21 cellular contexts compared by ENCODE assay signal in the genomic region with DNA sequence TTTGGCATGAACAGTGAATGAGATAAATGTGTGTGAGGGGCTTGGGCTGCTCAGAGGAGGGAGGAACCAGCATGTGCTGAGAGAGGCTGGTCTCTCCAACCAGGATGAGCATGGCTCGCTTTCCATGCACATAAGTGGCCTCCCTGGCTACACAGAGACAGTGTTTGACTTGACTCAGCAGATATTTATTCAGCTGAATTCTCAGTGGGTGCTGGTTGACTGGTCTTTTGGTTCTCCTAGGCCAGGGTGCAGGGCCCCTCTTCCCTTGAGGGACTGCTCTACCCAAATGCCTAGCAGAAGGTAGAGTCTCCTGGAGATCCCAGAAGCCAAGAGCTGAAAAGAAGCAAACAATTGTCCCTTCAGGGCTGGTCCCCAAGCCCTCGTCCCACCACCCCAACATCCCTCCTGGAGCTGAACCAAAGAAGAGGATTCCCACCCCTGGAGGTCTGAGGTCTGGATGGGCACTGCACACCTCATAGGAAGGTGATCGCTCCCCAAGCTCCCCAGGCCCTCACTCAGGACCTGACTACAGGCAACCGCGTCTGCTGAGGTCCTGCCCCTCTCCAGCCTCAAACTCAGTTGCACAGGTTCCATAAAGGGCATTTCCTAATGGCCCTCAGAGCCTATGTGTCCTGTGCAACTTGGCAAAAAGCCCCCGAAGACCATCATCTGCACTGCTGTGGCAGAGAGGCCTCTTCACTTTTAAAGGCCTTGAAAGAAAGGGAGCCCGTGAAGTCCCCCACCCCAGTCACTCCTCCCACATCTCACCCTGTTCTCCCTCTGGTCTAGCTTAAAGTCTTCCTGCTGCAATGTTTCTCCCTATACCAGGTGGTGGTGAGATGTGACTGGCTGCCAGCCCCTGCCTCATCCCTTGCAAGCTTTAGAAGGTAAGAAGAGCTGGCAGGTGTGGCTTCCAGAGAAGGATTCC. TPM values are rescaled to one million over a fixed set of nuclear protein-coding genes. Genes with fewer than 3 reads are reported as not detected.
DNase-seq lines count a peak whose midpoint lies in the region; ATAC-seq and TF ChIP-seq lines count a peak whose summit lies in the region.
"Had no signal": no experiment of that assay in that cellular context is flagged by ENCODE, and none has a peak within 500 bp of the region (broad histone marks: within the 10 kb centered on the region; RNA-seq: fewer than 3 reads in every experiment).

No MANE protein-coding gene starts in this region.

- H3K36me3 ChIP-seq in esophagus squamous epithelium (no peaks in the 10 kb centered on the region), suprapubic skin (no peaks in the 10 kb centered on the region)
- H3K36me3 ChIP-seq: upper lobe of right lung had no signal

- no peak overlapping the region for H2AFZ ChIP-seq in H9 (ENCODE audit: low read length)

- no peak overlapping the region for H3K27ac Mint-ChIP-seq in H9
- H3K27ac Mint-ChIP-seq: activated naive CD4-positive, alpha-beta T cell treated with anti-CD3 and anti-CD28 coated beads, Interleukin-2, amount 50 U/mL, for 72 hours; activated T-helper 17 cell treated with anti-CD3 and anti-CD28 coated beads, Interleukin-2, amount 50 U/mL, for 72 hours had no signal

- POLR2A ChIA-PET in RWPE1 (lab: Yijun Ruan, JAX; ENCODE audit: low non-redundant PET), result no interaction called here

- no peak overlapping the region for H2AK5ac ChIP-seq in H9 (ENCODE audit: insufficient read length, low read length)

- H3K27me3 ChIP-seq in H9 (ENCODE audit: insufficient read depth, low read length) (no peaks in the 10 kb centered on the region), esophagus squamous epithelium (peaks cover 0 to 28% (median 0%) of the 10 kb centered on the region in 4 donors), suprapubic skin (peaks cover 5% of the 10 kb centered on the region)

- H3K4me2 ChIP-seq in H9 (ENCODE audit: insufficient read depth, insufficient read length, low read length), result no peak overlapping the region

- no peak overlapping the region for H3K56ac ChIP-seq in H9 (ENCODE audit: insufficient read length, low read depth, low read length)

- H3K4me3 ChIP-seq in esophagus squamous epithelium, result no peak overlapping the region
- H3K4me3 ChIP-seq in suprapubic skin, result no peak overlapping the region
- H3K4me3 ChIP-seq: upper lobe of right lung had no signal

- peaks cover 10 to 16% of the 10 kb centered on the region in 2 experiments for H3K4me1 Mint-ChIP-seq in H9
- H3K4me1 Mint-ChIP-seq: activated T-helper 17 cell treated with anti-CD3 and anti-CD28 coated beads, Interleukin-2, amount 50 U/mL, for 72 hours; central memory CD8-positive, alpha-beta T cell had no signal

- H3K79me1 ChIP-seq in H9 (ENCODE audit: insufficient read depth, low read depth, low read length, poor library complexity, severe bottlenecking), result no peaks in the 10 kb centered on the region

- H3K9me3 ChIP-seq in H9 (ENCODE audit: control insufficient read depth, low read depth, low read length) (no peaks in the 10 kb centered on the region), esophagus squamous epithelium (no peaks in the 10 kb centered on the region), suprapubic skin (no peaks in the 10 kb centered on the region)
- H3K9me3 ChIP-seq: upper lobe of right lung had no signal

- no peaks in the 10 kb centered on the region; a peak in 1 of 7 replicates for H3K36me3 Mint-ChIP-seq in H9 (ENCODE audit: insufficient read depth in 1 of 3, low read depth in 3 of 3)
- H3K36me3 Mint-ChIP-seq: activated naive CD4-positive, alpha-beta T cell treated with anti-CD3 and anti-CD28 coated beads, Interleukin-2, amount 50 U/mL, for 72 hours had no signal

- H4K5ac ChIP-seq in H9 (ENCODE audit: insufficient read length, low read depth, low read length), result no peak overlapping the region

- H3K4ac ChIP-seq in H9 (ENCODE audit: low read depth, low read length), result no peak overlapping the region

- no peak overlapping the region for H3K14ac ChIP-seq in H9 (ENCODE audit: insufficient read depth, low read length)

- H2BK120ac ChIP-seq in H9 (ENCODE audit: low read depth, low read length, poor library complexity, severe bottlenecking), result no peak overlapping the region

- ATAC-seq in Right ventricle myocardium superior (ENCODE audit: poor library complexity), result no peak
- no peak for ATAC-seq in GM18909 (IDR thresholded peaks at IDR 0.05; ENCODE audit: poor library complexity, unreplicated experiment)
- ATAC-seq: activated naive CD4-positive, alpha-beta T cell treated with anti-CD3 and anti-CD28 coated beads, Interleukin-2, amount 50 U/mL, for 72 hours; activated T-helper 17 cell treated with anti-CD3 and anti-CD28 coated beads, Interleukin-2, amount 50 U/mL, for 72 hours; foreskin keratinocyte; upper lobe of right lung had no signal

- H3K9ac ChIP-seq in H9 (ENCODE audit: extremely low read depth, insufficient read length, low read length), result no peak overlapping the region

- no peak overlapping the region for H2BK20ac ChIP-seq in H9 (ENCODE audit: low read depth, low read length, poor library complexity, severe bottlenecking)

- H3K4me1 ChIP-seq in H9 (ENCODE audit: insufficient read depth, low read length) (no peaks in the 10 kb centered on the region), esophagus squamous epithelium (peaks cover 16 to 76% (median 18%) of the 10 kb centered on the region in 3 donors), suprapubic skin (peaks cover 14% of the 10 kb centered on the region)
- H3K4me1 ChIP-seq: upper lobe of right lung had no signal

- H2BK5ac ChIP-seq in H9 (ENCODE audit: insufficient read length, low read length), result no peak overlapping the region

- TF ChIP-seq POLR2A in esophagus squamous epithelium (IDR thresholded peaks at IDR 0.05) (no peak), suprapubic skin (IDR thresholded peaks at IDR 0.05) (no peak)

- no peak overlapping the region for H3K23ac ChIP-seq in H9 (ENCODE audit: insufficient read length, low read depth, low read length)

- H3K27me3 Mint-ChIP-seq in H9 (ENCODE audit: low read depth), result peaks cover 62% of the 10 kb centered on the region

- H2BK12ac ChIP-seq in H9 (ENCODE audit: insufficient read length, low read depth, low read length), result no peak overlapping the region

- no CpG with 5 or more reads among the region's 7 CpGs for WGBS in H9 (ENCODE audit: extremely low coverage, insufficient read length, low lambda C conversion rate)
- WGBS in esophagus squamous epithelium, 2 donors, result 58 to 89% methylated on average over 2 to 3 of the region's 7 CpGs
- WGBS in suprapubic skin, result 76% methylated on average over 6 of the region's 7 CpGs

- H3K9me3 Mint-ChIP-seq in H9, result no peaks in the 10 kb centered on the region
- H3K9me3 Mint-ChIP-seq: activated naive CD4-positive, alpha-beta T cell treated with anti-CD3 and anti-CD28 coated beads, Interleukin-2, amount 50 U/mL, for 72 hours; activated T-helper 17 cell treated with anti-CD3 and anti-CD28 coated beads, Interleukin-2, amount 50 U/mL, for 72 hours; central memory CD8-positive, alpha-beta T cell had no signal

- no peaks in the 10 kb centered on the region for H3K79me2 ChIP-seq in H9 (ENCODE audit: insufficient read depth, low read length)

- H2BK15ac ChIP-seq in H9 (ENCODE audit: low read depth, low read length), result no peak overlapping the region

- H4K8ac ChIP-seq in H9 (replicated peaks; ENCODE audit: insufficient read length, low read depth, low read length), result no peak overlapping the region

- TF ChIP-seq EP300 in suprapubic skin (IDR thresholded peaks at IDR 0.05), result no peak

- no peak overlapping the region for H3T11ph ChIP-seq in H9 (ENCODE audit: low read length)

- H4K20me1 ChIP-seq in H9 (ENCODE audit: control insufficient read depth, insufficient read depth, insufficient read length), result peaks cover 2% of the 10 kb centered on the region

- no peak overlapping the region for H3K27ac ChIP-seq in H9 (ENCODE audit: insufficient read length, low read depth, low read length)
- peak overlapping the region in 3 of 4 donors; percentile 22 to 94 (median 81) for H3K27ac ChIP-seq in esophagus squamous epithelium
- no peak overlapping the region for H3K27ac ChIP-seq in suprapubic skin
- no peak overlapping the region for H3K27ac ChIP-seq in RWPE1
- H3K27ac ChIP-seq: epithelial cell of prostate, foreskin keratinocyte, upper lobe of right lung had no signal

- intact Hi-C loops in cardiac septum (cut with DNase I) (no loop called here), Right ventricle myocardium superior (cut with DNase I) (no loop called here), esophagus squamous epithelium (cut with DNase I) (no loop called here)

- H3K18ac ChIP-seq in H9 (ENCODE audit: insufficient read length, low read depth, low read length), result no peak overlapping the region

- no peaks in the 10 kb centered on the region for H3K23me2 ChIP-seq in H9 (ENCODE audit: insufficient read length, low read depth, low read length, poor library complexity, severe bottlenecking)

- no peak for TF ChIP-seq CTCF in H9 (conservative IDR thresholded peaks at IDR 0.05)
- TF ChIP-seq CTCF in esophagus squamous epithelium (IDR thresholded peaks at IDR 0.05), result no peak
- no peak for TF ChIP-seq CTCF in suprapubic skin (IDR thresholded peaks at IDR 0.05)
- TF ChIP-seq CTCF in RWPE1 (conservative IDR thresholded peaks at IDR 0.05; ENCODE audit: low read depth), result no peak

- DNase-seq in cardiac septum (ENCODE audit: low spot score) (peak; percentile 64), Right ventricle myocardium superior (no peak), H9 (peak; percentile 17), esophagus squamous epithelium (lab: John Stamatoyannopoulos, UW) (no peak), suprapubic skin (ENCODE audit: low spot score in 2 of 2) (peak; percentile 46 to 68), DMS 273 (lab: John Stamatoyannopoulos, UW; ENCODE audit: unreplicated experiment) (no peak), RWPE1 (ENCODE audit: low spot score) (no peak)
- DNase-seq: activated CD4-positive, alpha-beta T cell treated with anti-CD3 and anti-CD28 coated beads for 1 hour; aorta; DND-41; foreskin keratinocyte; Karpas-422; NCI-H1694 treated with DMSO at 0.1 percent for 48 hours; NCI-H526 treated with DMSO at 0.1 percent for 48 hours; SW 1271; upper lobe of right lung had no signal

- H4K91ac ChIP-seq in H9 (ENCODE audit: insufficient read length, low read depth, low read length), result no peak overlapping the region

- no peak overlapping the region for H3K4me3 Mint-ChIP-seq in H9
- H3K4me3 Mint-ChIP-seq: activated T-helper 17 cell treated with anti-CD3 and anti-CD28 coated beads, Interleukin-2, amount 50 U/mL, for 72 hours; central memory CD8-positive, alpha-beta T cell had no signal

- CTCF ChIA-PET in RWPE1 (lab: Yijun Ruan, JAX), result interaction anchor here (1.2 kb wide), 1 partner anchor 10 kb away, joined by 4 read pairs; no protein-coding TSS in a partner anchor

RNA-seq across cellular contexts. Expression of a gene that starts 3.5 kb away (rescaled TPM):
- total RNA-seq in cardiac septum (not detected), Right ventricle myocardium superior (not detected), H9 (2021) (not detected in 2 replicates), esophagus squamous epithelium (1,000 to 10,000 TPM in 1 of 4 donors, 100 to 1,000 TPM in 3; 691 to 1,472 (median 816) TPM), suprapubic skin (1,000 to 10,000 TPM; 1,248 to 1,527 (median 1,455) TPM)
- total RNA-seq: activated naive CD4-positive, alpha-beta T cell treated with anti-CD3 and anti-CD28 coated beads, Interleukin-2, amount 50 U/mL, for 72 hours; activated T-helper 17 cell treated with anti-CD3 and anti-CD28 coated beads, Interleukin-2, amount 50 U/mL, for 72 hours had no signal

Comparison
In these comparisons a context has a peak if more than half of its experiments do, and no peak if none do; other contexts are left out.
1. DNase-seq: peak in cardiac septum (single experiment), H9 (single experiment) and suprapubic skin (2 of 2); none in Right ventricle myocardium superior (single experiment), esophagus squamous epithelium (single experiment), DMS 273 (single experiment) and RWPE1 (single experiment).
2. H3K27ac ChIP-seq: peak in esophagus squamous epithelium (3 of 4); none in H9 (single experiment), suprapubic skin (single experiment) and RWPE1 (single experiment).
3. RNA of a gene that starts 3.5 kb away (total RNA-seq): 1,248 to 1,527 TPM in suprapubic skin and 691 to 1,472 TPM in esophagus squamous epithelium; not detected in cardiac septum (single experiment), not detected in H9 and not detected in Right ventricle myocardium superior (single experiment); every median in the first group is over 100 times any median in the second.